In genomic region chr4:151801547-151802516, GRCh38 we compare ENCODE assay signal across 8 cellular contexts. TPM values are rescaled to one million over a fixed set of nuclear protein-coding genes. Genes with fewer than 3 reads are reported as not detected.
DNase-seq lines count a peak whose midpoint lies in the region; ATAC-seq and TF ChIP-seq lines count a peak whose summit lies in the region.

No MANE protein-coding gene starts in this region.

- H3K27me3 ChIP-seq in SJCRH30: no peaks in the 10 kb centered on the region

- ATAC-seq in omental fat pad (ENCODE audit: low FRiP score): no peak
- no peak for ATAC-seq in GM19467 (IDR thresholded peaks at IDR 0.05; ENCODE audit: unreplicated experiment)

- H3K36me3 ChIP-seq in SJCRH30: no peaks in the 10 kb centered on the region

- no peak overlapping the region for H3K4me3 ChIP-seq in SJCRH30

- TF ChIP-seq CTCF in omental fat pad (IDR thresholded peaks at IDR 0.05): no peak

- no peak overlapping the region for H3K27ac ChIP-seq in SJCRH30

- peaks cover 5% of the 10 kb centered on the region for H3K4me1 ChIP-seq in SJCRH30

- no peaks in the 10 kb centered on the region for H3K9me3 ChIP-seq in SJCRH30 (replicated peaks)

- peak; percentile 65 for DNase-seq in DMS53 (lab: John Stamatoyannopoulos, UW)
- DNase-seq in HCEC 1CT: peak; percentile 20
- DNase-seq in SJCRH30: peak; percentile 33 to 61
- DNase-seq in activated effector memory CD4-positive, alpha-beta T cell treated with anti-CD3 and anti-CD28 coated beads, Interleukin-2, amount 50 U/mL, for 16 hours: peak; percentile 85
- peak; percentile 25 for DNase-seq in hepatic stellate cell (ENCODE audit: low spot score)
- DNase-seq in stimulated activated CD4-positive, alpha-beta T cell treated with anti-CD3 and anti-CD28 coated beads, Interleukin-2, amount 100 ng/mL, for 48 hours: peak; percentile 62 to 65
- DNase-seq in omental fat pad (ENCODE audit: low spot score): no peak

RNA-seq across cellular contexts. Expression of gene GATB, which starts 41.0 kb away (rescaled TPM):
- 13.5 and 15.8 TPM in 2 replicates for total RNA-seq in SJCRH30 (2014; rRNA removed; shearing (Covaris generic))
- total RNA-seq in omental fat pad: 10 to 100 TPM; 11.4 to 34.5 (median 21.5) TPM
